ENCODE assay signal across 25 cellular contexts in genomic region chr1:55808263-55808662, GRCh38.
"Had no signal": no experiment of that assay in that cellular context is flagged by ENCODE, and none has a peak within 500 bp of the region (broad histone marks: within the 10 kb centered on the region; RNA-seq: fewer than 3 reads in every experiment).

No MANE protein-coding gene starts in this region.

- DNase-seq: colonic mucosa; cortex of kidney; dermis blood vessel endothelial cell; dorsolateral prefrontal cortex; effector CD4-positive, alpha-beta T cell; effector CD8-positive, alpha-beta T cell; effector memory CD4-positive, alpha-beta T cell; effector memory CD8-positive, alpha-beta T cell; endodermal cell; erythroblast; esophagus squamous epithelium; foreskin fibroblast; foreskin keratinocyte; foreskin melanocyte; gastrocnemius medialis; glutamatergic neuron; head of caudate nucleus; heart left ventricle; heart right ventricle had no signal

- ATAC-seq: effector memory CD8-positive, alpha-beta T cell; esophagus mucosa; foreskin keratinocyte; gastrocnemius medialis; gastroesophageal sphincter; heart left ventricle; heart right ventricle had no signal

- H3K4me3 Mint-ChIP-seq: dendritic cell treated with granulocyte-macrophage colony-stimulating factor and Interleukin-4, amounts not matched to agents 40 ng/mL and 50 ng/mL, for 4 days; effector memory CD8-positive, alpha-beta T cell; endodermal cell had no signal

- H3K9me3 ChIP-seq: colonic mucosa, esophagus muscularis mucosa, esophagus squamous epithelium, gastrocnemius medialis, gastroesophageal sphincter had no signal

- H3K4me1 ChIP-seq: colonic mucosa, esophagus squamous epithelium, foreskin keratinocyte, gastroesophageal sphincter, heart left ventricle had no signal

- H3K4me3 ChIP-seq: colonic mucosa, coronary artery, dorsolateral prefrontal cortex, esophagus muscularis mucosa, esophagus squamous epithelium, gastrocnemius medialis, gastroesophageal sphincter, heart left ventricle, heart right ventricle had no signal

- H3K27ac Mint-ChIP-seq: dendritic cell treated with granulocyte-macrophage colony-stimulating factor and Interleukin-4, amounts not matched to agents 40 ng/mL and 50 ng/mL, for 4 days; effector memory CD8-positive, alpha-beta T cell; endodermal cell had no signal

- H3K27me3 ChIP-seq: colonic mucosa, esophagus muscularis mucosa, esophagus squamous epithelium, foreskin keratinocyte, gastrocnemius medialis, gastroesophageal sphincter, heart left ventricle, heart right ventricle had no signal

- H3K27ac ChIP-seq: colonic mucosa, coronary artery, dorsolateral prefrontal cortex, epithelial cell of prostate, esophagus muscularis mucosa, esophagus squamous epithelium, foreskin keratinocyte, gastrocnemius medialis, gastroesophageal sphincter, heart left ventricle, heart right ventricle had no signal

- H3K36me3 ChIP-seq: colonic mucosa, esophagus muscularis mucosa, esophagus squamous epithelium, gastrocnemius medialis, gastroesophageal sphincter, heart left ventricle, heart right ventricle had no signal

- H3K27me3 Mint-ChIP-seq: dendritic cell treated with granulocyte-macrophage colony-stimulating factor and Interleukin-4, amounts not matched to agents 40 ng/mL and 50 ng/mL, for 4 days had no signal

- H3K4me1 Mint-ChIP-seq: endodermal cell had no signal
